6 cellular contexts compared by ENCODE assay signal in the genomic region with DNA sequence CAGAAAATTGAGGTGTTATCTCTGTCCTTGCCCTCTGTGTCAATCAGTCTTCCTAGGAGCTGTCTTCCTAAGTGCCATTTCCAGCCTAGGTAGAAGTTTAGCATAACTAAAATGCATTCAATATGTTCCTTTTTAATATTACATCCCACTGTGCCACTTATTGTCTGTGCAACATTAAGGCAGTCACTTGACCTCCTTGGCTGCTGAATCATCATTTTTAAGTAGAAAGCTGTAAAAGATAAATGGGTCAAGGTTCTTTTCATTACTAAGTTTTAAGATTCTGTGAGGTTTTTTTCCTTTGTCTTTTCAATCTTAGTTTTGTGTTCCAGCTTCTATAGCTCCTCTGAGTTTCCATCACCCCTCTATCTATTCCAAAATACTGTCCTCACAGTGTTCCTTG.
"Had no signal": no experiment of that assay in that cellular context is flagged by ENCODE, and none has a peak within 500 bp of the region (broad histone marks: within the 10 kb centered on the region; RNA-seq: fewer than 3 reads in every experiment).

No MANE protein-coding gene starts in this region.

- H3K4me1 Mint-ChIP-seq: IgD-negative memory B cell had no signal

- H3K4me2 ChIP-seq: KMS-11 had no signal

- DNase-seq: KBM-7, KG1 had no signal

- H3K27me3 Mint-ChIP-seq: IgD-negative memory B cell had no signal

- FAIRE-seq: HTR-8/SVneo had no signal

- H3K27ac Mint-ChIP-seq: IgD-negative memory B cell had no signal

- H3K27ac ChIP-seq: HL-60, KMS-11 had no signal

- H3K36me3 Mint-ChIP-seq: IgD-negative memory B cell had no signal

- H3K9ac ChIP-seq: KMS-11 had no signal

- H3K4me3 Mint-ChIP-seq: IgD-negative memory B cell had no signal
